Comparison of ENCODE assay signal across 8 cellular contexts in the genomic region with DNA sequence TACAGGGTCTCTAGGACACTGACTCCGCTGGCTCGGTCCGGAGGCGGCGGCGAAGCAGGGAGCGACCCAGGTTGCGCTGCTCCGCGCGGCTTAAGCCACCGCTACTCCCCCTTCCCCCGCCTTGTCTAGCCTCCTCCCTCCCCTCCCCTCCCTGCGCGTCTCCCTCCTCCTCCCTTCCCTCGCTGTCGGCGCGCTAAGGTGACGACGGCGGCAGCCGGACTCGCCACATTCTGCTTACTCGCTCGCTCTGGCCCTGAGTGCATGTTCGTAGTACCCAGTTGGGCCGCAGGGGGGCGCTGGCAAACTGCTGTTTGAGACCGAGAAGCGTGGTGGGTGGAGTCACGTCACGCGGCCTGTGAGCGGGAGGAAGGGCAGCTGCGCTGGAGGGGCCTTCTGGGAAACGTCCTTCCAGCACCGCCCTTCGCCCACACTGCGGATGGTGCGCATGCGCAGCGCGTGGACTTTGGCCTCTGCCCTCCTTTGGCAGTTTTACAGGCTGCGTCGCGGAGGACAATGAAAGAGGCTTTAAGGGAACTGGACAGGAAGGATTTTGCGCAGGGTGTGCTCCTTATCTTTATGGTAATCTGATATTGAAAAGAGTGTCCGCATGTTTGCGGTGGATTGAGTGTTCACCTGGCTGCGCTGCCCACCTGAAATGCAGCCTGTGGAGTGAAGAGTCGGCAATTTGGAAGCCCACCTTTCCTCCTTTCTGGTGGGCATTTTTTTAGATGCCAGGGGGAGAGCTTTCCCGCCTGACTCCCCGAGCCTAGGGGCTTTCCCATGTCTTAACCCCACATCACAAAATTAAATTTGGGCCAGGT. TPM values are rescaled to one million over a fixed set of nuclear protein-coding genes. Genes with fewer than 3 reads are reported as not detected.
A peak's percentile ranks its signal among the peaks of the same experiment; 100 is the strongest.
DNase-seq lines count a peak whose midpoint lies in the region; ATAC-seq and TF ChIP-seq lines count a peak whose summit lies in the region.

A gene with protein sequence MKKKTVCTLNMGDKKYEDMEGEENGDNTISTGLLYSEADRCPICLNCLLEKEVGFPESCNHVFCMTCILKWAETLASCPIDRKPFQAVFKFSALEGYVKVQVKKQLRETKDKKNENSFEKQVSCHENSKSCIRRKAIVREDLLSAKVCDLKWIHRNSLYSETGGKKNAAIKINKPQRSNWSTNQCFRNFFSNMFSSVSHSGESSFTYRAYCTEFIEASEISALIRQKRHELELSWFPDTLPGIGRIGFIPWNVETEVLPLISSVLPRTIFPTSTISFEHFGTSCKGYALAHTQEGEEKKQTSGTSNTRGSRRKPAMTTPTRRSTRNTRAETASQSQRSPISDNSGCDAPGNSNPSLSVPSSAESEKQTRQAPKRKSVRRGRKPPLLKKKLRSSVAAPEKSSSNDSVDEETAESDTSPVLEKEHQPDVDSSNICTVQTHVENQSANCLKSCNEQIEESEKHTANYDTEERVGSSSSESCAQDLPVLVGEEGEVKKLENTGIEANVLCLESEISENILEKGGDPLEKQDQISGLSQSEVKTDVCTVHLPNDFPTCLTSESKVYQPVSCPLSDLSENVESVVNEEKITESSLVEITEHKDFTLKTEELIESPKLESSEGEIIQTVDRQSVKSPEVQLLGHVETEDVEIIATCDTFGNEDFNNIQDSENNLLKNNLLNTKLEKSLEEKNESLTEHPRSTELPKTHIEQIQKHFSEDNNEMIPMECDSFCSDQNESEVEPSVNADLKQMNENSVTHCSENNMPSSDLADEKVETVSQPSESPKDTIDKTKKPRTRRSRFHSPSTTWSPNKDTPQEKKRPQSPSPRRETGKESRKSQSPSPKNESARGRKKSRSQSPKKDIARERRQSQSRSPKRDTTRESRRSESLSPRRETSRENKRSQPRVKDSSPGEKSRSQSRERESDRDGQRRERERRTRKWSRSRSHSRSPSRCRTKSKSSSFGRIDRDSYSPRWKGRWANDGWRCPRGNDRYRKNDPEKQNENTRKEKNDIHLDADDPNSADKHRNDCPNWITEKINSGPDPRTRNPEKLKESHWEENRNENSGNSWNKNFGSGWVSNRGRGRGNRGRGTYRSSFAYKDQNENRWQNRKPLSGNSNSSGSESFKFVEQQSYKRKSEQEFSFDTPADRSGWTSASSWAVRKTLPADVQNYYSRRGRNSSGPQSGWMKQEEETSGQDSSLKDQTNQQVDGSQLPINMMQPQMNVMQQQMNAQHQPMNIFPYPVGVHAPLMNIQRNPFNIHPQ (N-terminal part only) (minus strand): TSS at position 107 of the 821 bp plus-strand sequence. CDS start 26,407 bp downstream, outside the sequence.

- H3K27me3 ChIP-seq in breast epithelium (no peaks in the 10 kb centered on the region), skeletal muscle tissue (ENCODE audit: control insufficient read depth in 3 of 3, insufficient read depth in 3 of 3, low read length in 3 of 3) (no peaks in the 10 kb centered on the region)

- H3K4me1 ChIP-seq in breast epithelium = peaks cover 5 to 15% of the 10 kb centered on the region in 2 donors
- peaks cover 22 to 39% (median 29%) of the 10 kb centered on the region in 3 donors for H3K4me1 ChIP-seq in skeletal muscle tissue (ENCODE audit: control insufficient read depth in 3 of 3, insufficient read depth in 3 of 3, low read length in 3 of 3)

- DNase-seq in AG08395 (ENCODE audit: low spot score) (peak; percentile 99), NCI-H2196 treated with DMSO at 0.1 percent for 48 hours (lab: John Stamatoyannopoulos, UW; ENCODE audit: unreplicated experiment) (peak; percentile 99), breast epithelium (ENCODE audit: low spot score in 2 of 2) (peak; percentile 100)

- H3K27ac ChIP-seq in VCaP (peak within 1 kb of the TSS; percentile 99), breast epithelium (peak within 1 kb of the TSS; percentile 99 to 100), skeletal muscle tissue (ENCODE audit: low read depth, low read length) (peak within 1 kb of the TSS; percentile 100)

- ATAC-seq in GM18873 (IDR thresholded peaks at IDR 0.05; ENCODE audit: low FRiP score, unreplicated experiment) (peak; percentile 71), HG03139 (IDR thresholded peaks at IDR 0.05; ENCODE audit: unreplicated experiment) (peak; percentile 69)

- TF ChIP-seq CTCF in VCaP (conservative IDR thresholded peaks at IDR 0.05) (peak; percentile 99), breast epithelium (IDR thresholded peaks at IDR 0.05) (peak; percentile 99 to 100 (median 99))

- H3K9ac ChIP-seq in skeletal muscle tissue (ENCODE audit: low read depth in 1 of 3, low read length in 3 of 3) = peak within 1 kb of the TSS; percentile 99 to 100 (median 100)

- no peaks in the 10 kb centered on the region for H3K9me3 ChIP-seq in breast epithelium
- no peaks in the 10 kb centered on the region for H3K9me3 ChIP-seq in iPS-18c (ENCODE audit: control insufficient read depth, insufficient read depth, low read length)
- H3K9me3 ChIP-seq in skeletal muscle tissue (ENCODE audit: control insufficient read depth in 3 of 3, low read length in 3 of 3) = no peaks in the 10 kb centered on the region

- H3K36me3 ChIP-seq in breast epithelium = no peaks in the 10 kb centered on the region
- H3K36me3 ChIP-seq in skeletal muscle tissue (ENCODE audit: control insufficient read depth in 3 of 3, insufficient read depth in 3 of 3, low read length in 3 of 3) = peaks cover 0 to 2% (median 0%) of the 10 kb centered on the region in 3 donors

- H3K4me3 ChIP-seq in breast epithelium = peak within 1 kb of the TSS; percentile 85 to 96 (median 87)
- peak within 1 kb of the TSS; percentile 95 for H3K4me3 ChIP-seq in iPS-18c (ENCODE audit: insufficient read depth, low read depth, low read length)
- H3K4me3 ChIP-seq in skeletal muscle tissue (ENCODE audit: low read length in 3 of 3) = peak within 1 kb of the TSS; percentile 95 to 98 (median 96)

- intact Hi-C loops in breast epithelium (cut with DNase I; ENCODE audit: low total_unique reads) = no loop called here

- peak; percentile 96 for TF ChIP-seq POLR2A in breast epithelium (IDR thresholded peaks at IDR 0.05)

RNA-seq across cellular contexts. Expression of the gene that starts here (rescaled TPM):
- 100 to 1,000 TPM; 141 to 195 (median 177) TPM for total RNA-seq in breast epithelium
- 78.3 TPM for total RNA-seq in skeletal muscle tissue

Comparison
In these comparisons a context has a peak if more than half of its experiments do, and no peak if none do; other contexts are left out.
1. Peak in every context shown above with its lines: DNase-seq, ATAC-seq, H3K4me3 ChIP-seq and H3K27ac ChIP-seq.